9 cellular contexts compared by ENCODE assay signal in the genomic region with DNA sequence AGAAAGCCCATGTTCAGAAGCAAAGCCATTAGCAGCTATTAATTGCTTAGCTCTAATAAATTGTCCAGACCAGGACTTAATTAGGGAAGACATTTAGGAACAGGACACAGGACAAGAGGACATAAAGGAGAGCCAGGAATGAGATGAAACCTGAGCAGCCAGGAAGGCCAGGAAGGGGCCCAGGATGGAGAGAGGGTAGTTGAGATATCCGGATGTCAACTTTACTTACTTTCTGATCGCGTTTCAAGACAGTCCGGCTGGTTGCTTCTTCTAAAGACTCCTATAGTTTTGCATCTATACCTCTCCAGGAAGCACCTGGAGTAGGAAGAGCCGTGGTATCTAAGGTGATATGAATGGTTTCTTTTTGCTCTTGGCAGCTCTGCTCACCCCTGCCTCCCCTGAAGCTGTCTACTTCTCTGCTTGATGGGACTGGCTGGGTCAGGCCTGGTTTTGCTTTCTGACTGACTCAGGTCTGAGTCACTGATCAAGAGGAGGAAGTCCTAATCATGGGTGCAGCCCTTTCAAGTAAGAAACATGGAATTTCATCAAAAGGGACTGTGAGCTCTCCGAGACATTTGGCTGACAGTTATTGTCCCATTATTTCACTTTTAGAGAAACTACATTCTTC.
A peak's percentile ranks its signal among the peaks of the same experiment; 100 is the strongest.
DNase-seq lines count a peak whose midpoint lies in the region; ATAC-seq and TF ChIP-seq lines count a peak whose summit lies in the region.
"Had no signal": no experiment of that assay in that cellular context is flagged by ENCODE, and none has a peak within 500 bp of the region (broad histone marks: within the 10 kb centered on the region; RNA-seq: fewer than 3 reads in every experiment).

No MANE protein-coding gene starts in this region.

- peak overlapping the region; percentile 83 for H2AFZ ChIP-seq in ACC112 (ENCODE audit: low read length, unreplicated experiment)

- TF ChIP-seq CTCF in colonic mucosa (IDR thresholded peaks at IDR 0.05) (no peak), osteocyte (IDR thresholded peaks at IDR 0.05) (no peak)

- peak; percentile 95 for ATAC-seq in GM19023 (IDR thresholded peaks at IDR 0.05; ENCODE audit: unreplicated experiment)
- peak; percentile 97 for ATAC-seq in HG03108 (IDR thresholded peaks at IDR 0.05; ENCODE audit: unreplicated experiment)
- peak; percentile 53 for ATAC-seq in activated T-helper 17 cell treated with anti-CD3 and anti-CD28 coated beads, Interleukin-2, amount 50 U/mL, for 72 hours (replicated peaks)
- ATAC-seq: activated T-cell treated with anti-CD3 and anti-CD28 coated beads, Interleukin-2, amount 50 U/mL, for 72 hours had no signal

- no peaks in the 10 kb centered on the region for H3K36me3 ChIP-seq in ACC112 (ENCODE audit: insufficient read depth, low read length)
- no peaks in the 10 kb centered on the region for H3K36me3 ChIP-seq in skeletal muscle satellite cell (ENCODE audit: insufficient read depth, low read length)
- H3K36me3 ChIP-seq in colonic mucosa, result no peaks in the 10 kb centered on the region

- H3K4me1 ChIP-seq in ACC112 (ENCODE audit: control insufficient read depth, insufficient read depth, low read length, unreplicated experiment) (peaks cover 10% of the 10 kb centered on the region), skeletal muscle satellite cell (ENCODE audit: control insufficient read depth, insufficient read depth, low read length) (peaks cover 8% of the 10 kb centered on the region), colonic mucosa (no peaks in the 10 kb centered on the region)

- H3K9me3 ChIP-seq in skeletal muscle satellite cell (replicated peaks; ENCODE audit: low read length) (no peaks in the 10 kb centered on the region), colonic mucosa (no peaks in the 10 kb centered on the region)

- H3K79me2 ChIP-seq in ACC112 (ENCODE audit: control insufficient read depth, insufficient read depth, low read length, unreplicated experiment), result no peaks in the 10 kb centered on the region

- no peaks in the 10 kb centered on the region for H3K27me3 ChIP-seq in ACC112 (ENCODE audit: insufficient read depth, low read length)
- no peaks in the 10 kb centered on the region for H3K27me3 ChIP-seq in skeletal muscle satellite cell (ENCODE audit: control insufficient read depth, insufficient read depth, low read length)
- H3K27me3 ChIP-seq in colonic mucosa, result no peaks in the 10 kb centered on the region

- DNase-seq in colonic mucosa (no peak), osteocyte (ENCODE audit: extremely low spot score, unreplicated experiment) (no peak), retina (no peak)

- H3K4me3 ChIP-seq in ACC112 (ENCODE audit: low read depth, low read length) (no peak overlapping the region), skeletal muscle satellite cell (ENCODE audit: low read length) (peak overlapping the region; percentile 24), colonic mucosa (no peak overlapping the region)

- no peak overlapping the region for H3K27ac Mint-ChIP-seq in activated T-helper 17 cell treated with anti-CD3 and anti-CD28 coated beads, Interleukin-2, amount 50 U/mL, for 72 hours
- H3K27ac Mint-ChIP-seq in osteocyte (ENCODE audit: unreplicated experiment), result no peak overlapping the region
- H3K27ac Mint-ChIP-seq: activated T-cell treated with anti-CD3 and anti-CD28 coated beads, Interleukin-2, amount 50 U/mL, for 72 hours had no signal

- H3K36me3 Mint-ChIP-seq in activated T-helper 17 cell treated with anti-CD3 and anti-CD28 coated beads, Interleukin-2, amount 50 U/mL, for 72 hours (ENCODE audit: low read depth), result no peaks in the 10 kb centered on the region
- no peaks in the 10 kb centered on the region for H3K36me3 Mint-ChIP-seq in osteocyte (ENCODE audit: unreplicated experiment)

- peak overlapping the region; percentile 43 for H3K4me2 ChIP-seq in skeletal muscle satellite cell (ENCODE audit: low read length)

- H3K4me1 Mint-ChIP-seq in activated T-helper 17 cell treated with anti-CD3 and anti-CD28 coated beads, Interleukin-2, amount 50 U/mL, for 72 hours, result no peaks in the 10 kb centered on the region
- peaks cover 2% of the 10 kb centered on the region for H3K4me1 Mint-ChIP-seq in osteocyte (ENCODE audit: unreplicated experiment)

- no peak overlapping the region for H3K4me3 Mint-ChIP-seq in activated T-helper 17 cell treated with anti-CD3 and anti-CD28 coated beads, Interleukin-2, amount 50 U/mL, for 72 hours
- H3K4me3 Mint-ChIP-seq in osteocyte (ENCODE audit: unreplicated experiment), result no peak overlapping the region
- H3K4me3 Mint-ChIP-seq: activated T-cell treated with anti-CD3 and anti-CD28 coated beads, Interleukin-2, amount 50 U/mL, for 72 hours had no signal

- H3K9ac ChIP-seq in skeletal muscle satellite cell (ENCODE audit: low read depth, low read length), result no peak overlapping the region
- H3K9ac ChIP-seq in colonic mucosa (ENCODE audit: low read depth in 2 of 2, low read length in 2 of 2), result no peak overlapping the region

- H3K27me3 Mint-ChIP-seq in activated T-helper 17 cell treated with anti-CD3 and anti-CD28 coated beads, Interleukin-2, amount 50 U/mL, for 72 hours, result no peaks in the 10 kb centered on the region
- H3K27me3 Mint-ChIP-seq in osteocyte (ENCODE audit: unreplicated experiment), result no peaks in the 10 kb centered on the region

- intact Hi-C loops in colonic mucosa (cut with DNase I), result no loop called here

- H3K9me3 Mint-ChIP-seq in activated T-helper 17 cell treated with anti-CD3 and anti-CD28 coated beads, Interleukin-2, amount 50 U/mL, for 72 hours, result no peaks in the 10 kb centered on the region
- H3K9me3 Mint-ChIP-seq in osteocyte (ENCODE audit: unreplicated experiment), result peaks cover 19% of the 10 kb centered on the region
- H3K9me3 Mint-ChIP-seq: activated T-cell treated with anti-CD3 and anti-CD28 coated beads, Interleukin-2, amount 50 U/mL, for 72 hours had no signal

- peak overlapping the region; percentile 2; the same call in 1 of the 2 replicates for H3K27ac ChIP-seq in ACC112 (ENCODE audit: low read depth, low read length)
- no peak overlapping the region for H3K27ac ChIP-seq in colonic mucosa
